ENCODE assay signal across 15 cellular contexts in the genomic region with DNA sequence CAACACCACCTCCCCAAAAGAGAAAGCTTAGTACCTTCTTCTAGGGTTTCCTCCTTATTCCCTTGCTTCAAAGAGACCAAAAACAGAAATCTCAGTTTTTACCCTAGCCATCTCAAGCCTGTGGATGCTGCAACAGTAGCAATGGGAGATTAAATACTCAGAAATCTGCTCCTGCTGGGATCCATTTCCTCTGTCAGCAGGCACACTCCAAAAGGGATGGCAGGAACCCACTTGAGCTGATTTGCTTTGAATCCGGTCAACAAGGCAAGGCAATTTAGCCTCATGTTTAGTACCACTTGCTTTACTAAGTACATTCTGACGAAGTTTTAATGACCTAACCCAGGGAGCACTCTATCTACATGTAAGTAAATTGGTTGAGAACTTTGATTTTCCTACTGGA.
A peak's percentile ranks its signal among the peaks of the same experiment; 100 is the strongest.
DNase-seq lines count a peak whose midpoint lies in the region; TF ChIP-seq lines count a peak whose summit lies in the region.
"Had no signal": no experiment of that assay in that cellular context is flagged by ENCODE, and none has a peak within 500 bp of the region (broad histone marks: within the 10 kb centered on the region; RNA-seq: fewer than 3 reads in every experiment).

No MANE protein-coding gene starts in this region.

- peaks cover 5% of the 10 kb centered on the region for H3K27me3 Mint-ChIP-seq in progenitor cell of endocrine pancreas

- no peak for TF ChIP-seq CTCF in progenitor cell of endocrine pancreas (IDR thresholded peaks at IDR 0.05; ENCODE audit: unreplicated experiment)
- TF ChIP-seq CTCF in GM10248 (IDR thresholded peaks at IDR 0.05; ENCODE audit: control extremely low read depth, extremely low read depth, low read depth, missing control alignments), result no peak

- H3K9me3 Mint-ChIP-seq in progenitor cell of endocrine pancreas (ENCODE audit: low read depth), result no peaks in the 10 kb centered on the region

- DNase-seq in NCI-H748 (lab: John Stamatoyannopoulos, UW; ENCODE audit: unreplicated experiment), result peak; percentile 47
- no peak for DNase-seq in NCI-H748 treated with DMSO at 0.1 percent for 48 hours (lab: John Stamatoyannopoulos, UW)
- DNase-seq in NCI-H345 (lab: John Stamatoyannopoulos, UW), result peak; percentile 77
- peak; percentile 21 for DNase-seq in cerebellum (ENCODE audit: low spot score)
- DNase-seq in GDM1 (lab: John Stamatoyannopoulos, UW), result no peak
- DNase-seq in progenitor cell of endocrine pancreas (ENCODE audit: low spot score, unreplicated experiment), result no peak
- DNase-seq in NCI-H2107 treated with DMSO at 0.1 percent for 48 hours (lab: John Stamatoyannopoulos, UW; ENCODE audit: unreplicated experiment), result no peak
- DNase-seq in GM10248 (ENCODE audit: extremely low spot score), result no peak
- DNase-seq: IMR-90, Karpas-422, MM.1S, NCI-H1436, NCI-H2029 treated with DMSO at 0.1 percent for 48 hours, NCI-H226, SIG-M5 had no signal

- CTCF ChIA-PET in GM10248 (lab: Yijun Ruan, JAX), result interaction anchor here (1.1 to 1.4 kb wide), 3 partner anchors 8 to 14 kb away, joined by 3 read pairs; no protein-coding TSS in a partner anchor

- no peak overlapping the region for H3K27ac Mint-ChIP-seq in progenitor cell of endocrine pancreas

- no peaks in the 10 kb centered on the region for H3K4me1 Mint-ChIP-seq in progenitor cell of endocrine pancreas (ENCODE audit: low read depth)

- no peak overlapping the region for H3K4me3 Mint-ChIP-seq in progenitor cell of endocrine pancreas (ENCODE audit: low read depth)

- POLR2A ChIA-PET in GM10248 (lab: Yijun Ruan, JAX), result no interaction called here

- no peaks in the 10 kb centered on the region for H3K36me3 Mint-ChIP-seq in progenitor cell of endocrine pancreas (ENCODE audit: insufficient read depth)

Comparison
In these comparisons a context has a peak if more than half of its experiments do, and no peak if none do; other contexts are left out.
1. DNase-seq: peak in NCI-H748 (single experiment), NCI-H345 (single experiment) and cerebellum (single experiment); none in NCI-H748 treated with DMSO at 0.1 percent for 48 hours (single experiment), GDM1 (single experiment), progenitor cell of endocrine pancreas (single experiment), NCI-H2107 treated with DMSO at 0.1 percent for 48 hours (single experiment) and GM10248 (single experiment).